20 cellular contexts compared by ENCODE assay signal in the genomic region with DNA sequence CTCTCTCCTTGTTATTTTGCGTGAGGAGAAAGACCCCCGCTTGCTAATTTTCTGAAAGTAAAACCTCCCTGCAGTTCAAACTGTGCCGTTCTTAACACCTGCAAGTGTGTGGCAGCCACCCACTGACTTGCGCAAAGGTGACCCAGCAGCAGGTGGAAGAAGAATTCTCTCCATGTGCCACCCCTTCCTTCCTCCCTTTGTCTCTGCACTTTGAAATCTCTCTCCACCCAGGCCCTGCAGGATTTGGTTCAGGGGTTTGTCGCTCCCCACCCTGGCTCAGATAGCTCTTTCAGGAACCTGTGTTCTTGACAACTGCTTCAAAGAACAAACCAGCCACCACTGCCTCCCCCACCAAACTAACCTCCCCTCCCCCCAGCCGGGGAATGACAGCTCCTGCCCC.
"Had no signal": no experiment of that assay in that cellular context is flagged by ENCODE, and none has a peak within 500 bp of the region (broad histone marks: within the 10 kb centered on the region; RNA-seq: fewer than 3 reads in every experiment).

No MANE protein-coding gene starts in this region.

- H3K27me3 ChIP-seq: brain microvascular endothelial cell, gastrocnemius medialis, right lobe of liver had no signal

- ATAC-seq: activated CD4-positive, CD25-positive, alpha-beta regulatory T cell treated with anti-CD3 and anti-CD28 coated beads, Interleukin-2, amount 50 U/mL, for 24 hours; gastrocnemius medialis; left colon; mucosa of descending colon; psoas muscle; right lobe of liver had no signal

- H3K4me3 ChIP-seq: gastrocnemius medialis, heart left ventricle, mucosa of descending colon, psoas muscle, right lobe of liver, suprapubic skin had no signal

- DNase-seq: activated CD4-positive, alpha-beta T cell treated with anti-CD3 and anti-CD28 coated beads, Interleukin-2, amount 50 U/mL, for 4 hours; activated effector memory CD4-positive, alpha-beta T cell treated with anti-CD3 and anti-CD28 coated beads, Interleukin-2, amount 50 U/mL, for 16 hours; activated naive CD8-positive, alpha-beta T cell treated with anti-CD3 and anti-CD28 coated beads for 36 hours; activated T-cell treated with anti-CD3 and anti-CD28 coated beads, Interleukin-2, amount 50 U/mL, for 1 hour; brain microvascular endothelial cell; cerebellar nuclear complex; dermis blood vessel endothelial cell; erythroblast; gastrocnemius medialis; heart left ventricle; left colon; mucosa of descending colon; psoas muscle; right lobe of liver; T-helper 9 cell; trophoblast cell had no signal

- H3K4me1 Mint-ChIP-seq: nephron had no signal

- H3K36me3 ChIP-seq: brain microvascular endothelial cell, gastrocnemius medialis, heart left ventricle, right lobe of liver, suprapubic skin had no signal

- H3K27me3 Mint-ChIP-seq: activated naive CD8-positive, alpha-beta T cell treated with anti-CD3 and anti-CD28 coated beads for 36 hours; stimulated activated naive CD8-positive, alpha-beta T cell treated with anti-CD3 and anti-CD28 coated beads, Interleukin-15, Interleukin-2, amounts not matched to agents 100 ng/mL and 50 ng/mL, for 24 hours had no signal

- H3K4me1 ChIP-seq: gastrocnemius medialis, psoas muscle, right lobe of liver, suprapubic skin had no signal

- H3K9me3 ChIP-seq: gastrocnemius medialis, mucosa of descending colon, right lobe of liver, suprapubic skin had no signal

- H3K27ac ChIP-seq: brain microvascular endothelial cell, gastrocnemius medialis, psoas muscle, right lobe of liver, suprapubic skin had no signal

- H3K4me3 Mint-ChIP-seq: activated naive CD8-positive, alpha-beta T cell treated with anti-CD3 and anti-CD28 coated beads for 36 hours; nephron; stimulated activated naive CD8-positive, alpha-beta T cell treated with anti-CD3 and anti-CD28 coated beads, Interleukin-15, Interleukin-2, amounts not matched to agents 100 ng/mL and 50 ng/mL, for 24 hours had no signal

- H3K27ac Mint-ChIP-seq: activated naive CD8-positive, alpha-beta T cell treated with anti-CD3 and anti-CD28 coated beads for 36 hours; nephron; stimulated activated naive CD8-positive, alpha-beta T cell treated with anti-CD3 and anti-CD28 coated beads, Interleukin-15, Interleukin-2, amounts not matched to agents 100 ng/mL and 50 ng/mL, for 24 hours had no signal
